ENCODE assay signal across 8 cellular contexts in the genomic region with DNA sequence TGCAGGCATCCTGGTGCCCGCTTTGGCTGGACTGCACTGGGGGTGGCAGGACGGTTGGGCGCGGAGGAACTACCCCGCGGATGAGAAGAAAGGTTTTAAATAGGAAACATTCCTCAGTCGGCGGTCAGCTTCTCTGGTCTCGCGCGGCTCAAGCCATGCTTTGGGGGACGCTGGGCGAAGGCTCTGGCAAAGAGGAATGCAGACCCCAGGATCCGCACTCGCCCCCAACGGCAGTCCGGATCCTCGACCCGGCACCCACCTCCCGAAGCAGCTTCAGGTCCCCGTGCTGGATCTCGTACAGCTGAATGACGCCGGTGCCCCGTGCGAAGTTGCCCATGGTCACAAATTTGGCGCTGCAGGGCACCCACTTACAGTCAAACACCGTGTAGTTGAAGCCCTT. TPM values are rescaled to one million over a fixed set of nuclear protein-coding genes. Genes with fewer than 3 reads are reported as not detected.
DNase-seq lines count a peak whose midpoint lies in the region; TF ChIP-seq lines count a peak whose summit lies in the region.

No MANE protein-coding gene starts in this region.

- H3K9me2 ChIP-seq in GM23248 (ENCODE audit: insufficient read depth), result no peaks in the 10 kb centered on the region
- H3K9me2 ChIP-seq in Loucy (replicated peaks; ENCODE audit: low read depth, low read length), result no peaks in the 10 kb centered on the region

- H3K9me3 ChIP-seq in GM23248 (ENCODE audit: low read depth) (no peaks in the 10 kb centered on the region), Loucy (ENCODE audit: insufficient read depth, low read depth, low read length) (no peaks in the 10 kb centered on the region), vagina (no peaks in the 10 kb centered on the region)

- peaks cover 12% of the 10 kb centered on the region for H3K4me1 ChIP-seq in GM23248 (ENCODE audit: insufficient read depth)
- peaks cover 37% of the 10 kb centered on the region for H3K4me1 ChIP-seq in Loucy (ENCODE audit: insufficient read depth, low read length, poor library complexity, severe bottlenecking)
- H3K4me1 ChIP-seq in vagina, result peaks cover 29% of the 10 kb centered on the region

- H3K4me3 ChIP-seq in GM23248 (peak overlapping the region; percentile 89), Loucy (ENCODE audit: low read length, poor library complexity, severe bottlenecking) (peak overlapping the region; percentile 91), vagina (peak overlapping the region; percentile 58 to 97)

- H3K27me3 ChIP-seq in GM23248 (replicated peaks; ENCODE audit: insufficient read depth) (no peaks in the 10 kb centered on the region), Loucy (ENCODE audit: insufficient read depth, low read length, poor library complexity, severe bottlenecking) (no peaks in the 10 kb centered on the region), vagina (no peaks in the 10 kb centered on the region)

- peak overlapping the region; percentile 89 for H3K27ac ChIP-seq in GM23248
- H3K27ac ChIP-seq in cingulate gyrus (ENCODE audit: low read depth, low read length), result peak overlapping the region; percentile 100
- H3K27ac ChIP-seq in vagina, result peak overlapping the region; percentile 95

- in situ Hi-C loops in GM23248 (cut with MboI), result no loop called here

- H3K79me2 ChIP-seq in GM23248 (ENCODE audit: insufficient read depth) (peaks cover 90% of the 10 kb centered on the region), Loucy (ENCODE audit: insufficient read depth, low read length) (peaks cover 42% of the 10 kb centered on the region)

- H4K20me1 ChIP-seq in GM23248 (ENCODE audit: insufficient read depth), result no peaks in the 10 kb centered on the region
- H4K20me1 ChIP-seq in Loucy (ENCODE audit: insufficient read depth, low read length, poor library complexity, severe bottlenecking), result no peaks in the 10 kb centered on the region

- H2AFZ ChIP-seq in GM23248, result peak overlapping the region; percentile 95
- peak overlapping the region; percentile 96 for H2AFZ ChIP-seq in Loucy (ENCODE audit: low read length)

- H3F3A ChIP-seq in GM23248 (ENCODE audit: insufficient read depth) (no peaks in the 10 kb centered on the region), Loucy (ENCODE audit: low read depth) (no peaks in the 10 kb centered on the region)

- intact Hi-C loops in vagina (cut with DNase I), result no loop called here

- peak overlapping the region; percentile 97 for H3K4me2 ChIP-seq in GM23248 (ENCODE audit: unreplicated experiment)
- H3K4me2 ChIP-seq in Loucy (ENCODE audit: low read depth, low read length, poor library complexity, severe bottlenecking), result peak overlapping the region; percentile 100

- DNase-seq in NCI-H1092 (lab: John Stamatoyannopoulos, UW) (peak; percentile 8), NCI-H1092 treated with DMSO at 0.1 percent for 48 hours (lab: John Stamatoyannopoulos, UW) (no peak), GM23248 (peak; percentile 69), mesenteric fat pad (ENCODE audit: low spot score) (peak; percentile 89), vagina (ENCODE audit: extremely low spot score in 2 of 2) (peak in 1 of 2 donors; percentile 88), T-helper 9 cell (no peak)

- H3K36me3 ChIP-seq in GM23248 (ENCODE audit: low read depth) (peaks cover 19% of the 10 kb centered on the region; the same call in 1 of the 2 replicates), Loucy (ENCODE audit: insufficient read depth, low read length) (peaks cover 14% of the 10 kb centered on the region; the same call in 1 of the 2 replicates), vagina (peaks cover 0 to 15% of the 10 kb centered on the region in 2 donors)

- H3K9ac ChIP-seq in GM23248 (peak overlapping the region; percentile 93), Loucy (ENCODE audit: low read depth, low read length, poor library complexity, severe bottlenecking) (peak overlapping the region; percentile 88)

- TF ChIP-seq CTCF in Loucy (conservative IDR thresholded peaks at IDR 0.05; ENCODE audit: low read length), result no peak
- no peak for TF ChIP-seq CTCF in vagina (IDR thresholded peaks at IDR 0.05)

- no peak for TF ChIP-seq POLR2A in vagina (IDR thresholded peaks at IDR 0.05)

- 2% methylated on average over 20 to 28 of the region's 28 CpGs for WGBS in GM23248 (ENCODE audit: low coverage in 1 of 2, low lambda C conversion rate in 2 of 2, missing lambda C conversion rate in 2 of 2), 2 experiments

RNA-seq across cellular contexts. Expression of gene PNO1, which starts 0.7 kb away (rescaled TPM):
- 12.6 and 14.5 TPM in 2 replicates for total RNA-seq in GM23248 (2014; rRNA removed; shearing (Covaris generic))
- polyA plus RNA-seq in GM23248 (2016; fragmentation: Nextera tagmentation; extraction: Ambion mirVana), result 22.5 and 23.3 TPM in 2 replicates
- 26.4 TPM for total RNA-seq in mesenteric fat pad
- 9.3 TPM for total RNA-seq in vagina

Comparison
In these comparisons a context has a peak if more than half of its experiments do, and no peak if none do; other contexts are left out.
1. DNase-seq: peak in NCI-H1092 (single experiment), GM23248 (single experiment) and mesenteric fat pad (single experiment); none in NCI-H1092 treated with DMSO at 0.1 percent for 48 hours (single experiment) and T-helper 9 cell (single experiment).
2. Peak in every context shown above with its lines, with median percentiles within 50 percentile points of each other: H3K27ac ChIP-seq and H3K4me3 ChIP-seq.